ENCODE assay signal across 8 cellular contexts in the genomic region with DNA sequence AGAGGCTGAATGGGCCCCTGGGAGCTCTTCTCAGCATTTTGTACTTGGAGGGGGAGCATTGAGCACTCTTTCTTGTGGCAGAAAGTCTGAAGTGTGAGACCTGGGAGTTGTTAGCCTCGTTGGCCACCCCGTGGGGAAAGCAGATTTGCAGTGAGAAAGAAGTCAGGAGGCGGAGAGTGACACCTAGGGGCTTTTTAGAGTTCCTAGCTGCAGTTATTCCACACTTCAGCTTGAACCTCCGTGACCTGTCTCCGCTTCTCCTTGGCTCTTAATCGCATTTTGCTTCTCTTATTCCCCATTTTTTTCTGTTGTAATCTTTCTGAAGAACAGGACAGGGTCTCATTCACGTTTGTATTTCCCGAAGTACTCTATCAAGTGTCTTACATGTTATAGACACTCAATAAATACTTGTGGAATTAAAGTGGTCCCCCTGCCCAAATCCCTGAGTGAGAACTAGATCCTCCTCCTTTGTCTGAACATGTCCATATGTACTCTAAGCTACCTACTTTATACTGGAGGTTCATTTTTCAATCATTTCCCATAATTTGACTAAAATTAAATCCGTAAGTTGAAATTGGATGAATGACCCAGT. TPM values are rescaled to one million over a fixed set of nuclear protein-coding genes. Genes with fewer than 3 reads are reported as not detected.
A peak's percentile ranks its signal among the peaks of the same experiment; 100 is the strongest.
DNase-seq lines count a peak whose midpoint lies in the region; ATAC-seq and TF ChIP-seq lines count a peak whose summit lies in the region.

No MANE protein-coding gene starts in this region.

- H2AFZ ChIP-seq in fibroblast of lung (ENCODE audit: low read length), result no peak overlapping the region
- no peak overlapping the region for H2AFZ ChIP-seq in neural cell (ENCODE audit: low read depth, low read length)

- 0 out of 2 replicates have a peak, but pooled peaks cover 5% of the 10 kb centered on the region for H3K4me1 ChIP-seq in ES-I3 (ENCODE audit: insufficient read depth, low read length)
- H3K4me1 ChIP-seq in fibroblast of lung (ENCODE audit: control insufficient read depth, extremely low read depth, insufficient read depth, low read length), result no peaks in the 10 kb centered on the region
- H3K4me1 ChIP-seq in upper lobe of left lung, result peaks cover 7 to 9% (median 8%) of the 10 kb centered on the region in 4 donors

- H4K20me1 ChIP-seq in fibroblast of lung (ENCODE audit: control insufficient read depth, extremely low read depth, insufficient read depth, low read length) (no peaks in the 10 kb centered on the region), neural cell (ENCODE audit: insufficient read depth) (no peaks in the 10 kb centered on the region)

- DNase-seq in HUDEP-2 (lab: John Stamatoyannopoulos, UW; ENCODE audit: unreplicated experiment in 76 of 76) (peak in 70 of 76 experiments; percentile 9 to 79 (median 46)), OCI-M1 (lab: John Stamatoyannopoulos, UW) (peak; percentile 93), fibroblast of lung (ENCODE audit: low read depth in 2 of 2) (peak; percentile 76 to 90), upper lobe of left lung (peak in 1 of 2 donors; percentile 58)
- DNase-seq in activated T-cell treated with anti-CD3 and anti-CD28 coated beads, Interleukin-2, amount 50 U/mL, for 48 hours, result peak; percentile 69

- no peaks in the 10 kb centered on the region for H3K9me2 ChIP-seq in neural cell (ENCODE audit: insufficient read depth, low read length)

- H3K36me3 ChIP-seq in ES-I3 (ENCODE audit: insufficient read depth, low read length) (no peaks in the 10 kb centered on the region), fibroblast of lung (ENCODE audit: control insufficient read depth, insufficient read depth, low read length) (no peaks in the 10 kb centered on the region), neural cell (ENCODE audit: insufficient read depth, low read length) (no peaks in the 10 kb centered on the region), upper lobe of left lung (no peaks in the 10 kb centered on the region)

- peak; percentile 92 for ATAC-seq in GM21619 (IDR thresholded peaks at IDR 0.05; ENCODE audit: unreplicated experiment)
- ATAC-seq in upper lobe of left lung (ENCODE audit: low FRiP score in 2 of 2), result peak; percentile 75 to 92

- no peak for TF ChIP-seq POLR2A in upper lobe of left lung (IDR thresholded peaks at IDR 0.05)

- TF ChIP-seq CTCF in fibroblast of lung (conservative IDR thresholded peaks at IDR 0.05 in 1 of 2, IDR thresholded peaks at IDR 0.05 in 1 of 2; ENCODE audit: low read depth in 1 of 2, low read length in 2 of 2) (peak; percentile 87 to 90), neural cell (IDR thresholded peaks at IDR 0.05; ENCODE audit: poor library complexity, severe bottlenecking) (peak; percentile 78), upper lobe of left lung (IDR thresholded peaks at IDR 0.05) (peak; percentile 45 to 78 (median 55))

- peak; percentile 80 for TF ChIP-seq RAD21 in neural cell (conservative IDR thresholded peaks at IDR 0.05)

- H3K9ac ChIP-seq in ES-I3 (ENCODE audit: low read depth, low read length) (peak overlapping the region; percentile 22; the same call in 1 of the 2 replicates), fibroblast of lung (ENCODE audit: insufficient read depth, low read length) (no peak overlapping the region), neural cell (ENCODE audit: low read length) (no peak overlapping the region)

- 12 to 17% methylated on average over 9 of the region's 9 CpGs for WGBS in upper lobe of left lung, 2 donors

- H3F3A ChIP-seq in neural cell (ENCODE audit: insufficient read depth, low read length, poor library complexity, severe bottlenecking), result no peaks in the 10 kb centered on the region

- H3K79me2 ChIP-seq in fibroblast of lung (ENCODE audit: control insufficient read depth, insufficient read depth, low read length) (no peaks in the 10 kb centered on the region), neural cell (replicated peaks; ENCODE audit: insufficient read depth, low read length) (no peaks in the 10 kb centered on the region)

- H3K4me2 ChIP-seq in fibroblast of lung (ENCODE audit: extremely low read depth, insufficient read depth, low read length) (no peak overlapping the region), neural cell (ENCODE audit: low read length) (no peak overlapping the region)

- no peak overlapping the region for H3K27ac ChIP-seq in fibroblast of lung (ENCODE audit: insufficient read depth, low read length)
- H3K27ac ChIP-seq in neural cell (ENCODE audit: low read length), result no peak overlapping the region
- no peak overlapping the region for H3K27ac ChIP-seq in upper lobe of left lung

- TF ChIP-seq EP300 in neural cell (conservative IDR thresholded peaks at IDR 0.05; ENCODE audit: poor library complexity, severe bottlenecking), result no peak
- no peak for TF ChIP-seq EP300 in upper lobe of left lung (IDR thresholded peaks at IDR 0.05)

- H3K4me3 ChIP-seq in fibroblast of lung (replicated peaks in 1 of 4; ENCODE audit: control extremely low read depth in 1 of 4, insufficient read depth in 1 of 4, low read depth in 3 of 4, low read length in 4 of 4) (no peak overlapping the region), neural cell (ENCODE audit: low read length) (no peak overlapping the region), upper lobe of left lung (peak overlapping the region in 1 of 4 donors; percentile 4)

- no peaks in the 10 kb centered on the region for H3K9me3 ChIP-seq in ES-I3 (ENCODE audit: control insufficient read depth, insufficient read depth, low read length)
- H3K9me3 ChIP-seq in fibroblast of lung (ENCODE audit: control insufficient read depth, insufficient read depth, low read depth, low read length), result no peaks in the 10 kb centered on the region
- no peaks in the 10 kb centered on the region for H3K9me3 ChIP-seq in neural cell (ENCODE audit: low read length)
- H3K9me3 ChIP-seq in upper lobe of left lung, result no peaks in the 10 kb centered on the region

- H3K27me3 ChIP-seq in fibroblast of lung (ENCODE audit: control insufficient read depth, insufficient read depth, low read length) (no peaks in the 10 kb centered on the region), neural cell (ENCODE audit: insufficient read depth, low read depth, low read length) (no peaks in the 10 kb centered on the region), upper lobe of left lung (no peaks in the 10 kb centered on the region)

TF ChIP-seq in neural cell, 6 proteins besides CTCF, POLR2A, EP300 and RAD21:
- TF ChIP-seq SMC3 (conservative IDR thresholded peaks at IDR 0.05; ENCODE audit: poor library complexity) (peak; percentile 78), TAF1 (IDR thresholded peaks at IDR 0.05; ENCODE audit: low read depth) (no peak)
TF ChIP-seq in neural cell: peak in this region for 1.

RNA-seq across cellular contexts. Expression of a gene that starts 14.5 kb away (rescaled TPM):
- total RNA-seq in fibroblast of lung (not detected in 2 replicates), upper lobe of left lung (1 to 10 TPM in 3 of 6 donors, under 1 TPM in 2, not detected in 1; 0.61 to 9.2 (median 1.0) TPM)
- polyA plus RNA-seq in fibroblast of lung (not detected in 2 replicates), neural cell (not detected in 2 replicates)
- polyA plus RNA-seq in fibroblast of lung (2012), result not detected in 2 replicates
- polyA minus RNA-seq in fibroblast of lung (ENCODE audit: low replicate concordance) (not detected in 2 replicates), neural cell (not detected in 2 replicates)

RNA-seq across cellular contexts. Expression of a gene that starts 17.0 kb away (rescaled TPM):
- total RNA-seq in fibroblast of lung (not detected in 2 replicates), upper lobe of left lung (under 1 TPM in 4 of 6 donors, not detected in 2; 0.29 to 0.79 (median 0.37) TPM)
- polyA plus RNA-seq in fibroblast of lung (not detected in 2 replicates), neural cell (not detected in 2 replicates)
- polyA plus RNA-seq in fibroblast of lung (2012), result not detected in 2 replicates
- polyA minus RNA-seq in fibroblast of lung (ENCODE audit: low replicate concordance) (not detected in 2 replicates), neural cell (not detected in 2 replicates)
